ENCODE assay signal across 24 cellular contexts in genomic region chr1:62381831-62382505, GRCh38. TPM values are rescaled to one million over a fixed set of nuclear protein-coding genes. Genes with fewer than 3 reads are reported as not detected.
DNase-seq lines count a peak whose midpoint lies in the region; ATAC-seq and TF ChIP-seq lines count a peak whose summit lies in the region.
"Had no signal": no experiment of that assay in that cellular context is flagged by ENCODE, and none has a peak within 500 bp of the region (broad histone marks: within the 10 kb centered on the region; RNA-seq: fewer than 3 reads in every experiment).

No MANE protein-coding gene starts in this region.

- H3K9me3 Mint-ChIP-seq in MCF 10A (ENCODE audit: unreplicated experiment) = no peaks in the 10 kb centered on the region

- H4K20me1 ChIP-seq in mammary epithelial cell (ENCODE audit: insufficient read depth, low read length) = no peaks in the 10 kb centered on the region
- H4K20me1 ChIP-seq: BLaER1 treated with 17β-estradiol and CSF1 and Interleukin-3, amounts not matched to agents 10 nM and 100 nM had no signal

- 89% methylated on average over 8 of the region's 10 CpGs for WGBS in mammary epithelial cell (ENCODE audit: low coverage, missing lambda C conversion rate)
- WGBS in neuronal stem cell (ENCODE audit: extremely low coverage in 2 of 2, insufficient read length in 2 of 2, insufficient replicate concordance in 1 of 2), 2 donors = no CpG with 5 or more reads among the region's 10 CpGs
- WGBS in mesenchymal stem cell = 87% methylated on average over 10 of the region's 10 CpGs

- H4K91ac ChIP-seq in neuronal stem cell (ENCODE audit: low read depth, low read length, poor library complexity) (no peak overlapping the region), mesenchymal stem cell (ENCODE audit: low read length) (no peak overlapping the region)

- H3K27me3 Mint-ChIP-seq in MCF 10A (ENCODE audit: insufficient read depth, unreplicated experiment) = no peaks in the 10 kb centered on the region

- no peak overlapping the region for H3K4me3 Mint-ChIP-seq in MCF 10A (ENCODE audit: unreplicated experiment)
- H3K4me3 Mint-ChIP-seq: CD4-positive, alpha-beta memory T cell; GM23338 had no signal

- H3K36me3 ChIP-seq in mammary epithelial cell (ENCODE audit: insufficient read depth, low read length) (no peaks in the 10 kb centered on the region), neuronal stem cell (replicated peaks in 1 of 2; ENCODE audit: control insufficient read depth in 2 of 2, insufficient read depth in 2 of 2, low read length in 2 of 2) (no peaks in the 10 kb centered on the region), upper lobe of right lung (no peaks in the 10 kb centered on the region), mesenchymal stem cell (ENCODE audit: control insufficient read depth in 1 of 2, insufficient read depth in 2 of 2, low read depth in 1 of 2, low read length in 2 of 2) (no peaks in the 10 kb centered on the region)
- H3K36me3 ChIP-seq: BLaER1 treated with 17β-estradiol and CSF1 and Interleukin-3, amounts not matched to agents 10 nM and 100 nM had no signal

- H3K4me1 ChIP-seq in mammary epithelial cell (ENCODE audit: insufficient read depth, low read length) (peaks cover 5% of the 10 kb centered on the region), neuronal stem cell (ENCODE audit: control insufficient read depth in 2 of 2, insufficient read depth in 1 of 2, low read depth in 1 of 2, low read length in 2 of 2) (peaks cover 0 to 2% of the 10 kb centered on the region in 2 donors), upper lobe of right lung (no peaks in the 10 kb centered on the region), mesenchymal stem cell (ENCODE audit: control insufficient read depth, insufficient read depth, low read depth, low read length) (peaks cover 6% of the 10 kb centered on the region)

- H3K79me2 ChIP-seq in mammary epithelial cell (ENCODE audit: insufficient read depth, low read length) = no peaks in the 10 kb centered on the region

- H3K18ac ChIP-seq in neuronal stem cell (ENCODE audit: low read length) (peak overlapping the region; percentile 55), mesenchymal stem cell (ENCODE audit: low read depth in 1 of 2, low read length in 2 of 2) (no peak overlapping the region)

- H2BK5ac ChIP-seq in neuronal stem cell (ENCODE audit: low read length) (no peak overlapping the region), mesenchymal stem cell (ENCODE audit: low read depth, low read length, poor library complexity, severe bottlenecking) (no peak overlapping the region)

- BruUV-seq in mammary epithelial cell (replicated peaks; lab: Mats Ljungman, UMichigan) = no TSS peak
- no TSS peak for BruUV-seq in MCF 10A (replicated peaks; lab: Mats Ljungman, UMichigan)

- H3K4me2 ChIP-seq in mammary epithelial cell (ENCODE audit: insufficient read depth, low read depth, low read length) (no peak overlapping the region), neuronal stem cell (ENCODE audit: insufficient read depth, low read length, poor library complexity, severe bottlenecking) (no peak overlapping the region), mesenchymal stem cell (ENCODE audit: low read length, poor library complexity, severe bottlenecking) (no peak overlapping the region)
- H3K4me2 ChIP-seq: BLaER1 treated with 17β-estradiol and CSF1 and Interleukin-3, amounts not matched to agents 10 nM and 100 nM; GM23338; KMS-11 had no signal

- H3K9me3 ChIP-seq in mammary epithelial cell (replicated peaks; ENCODE audit: insufficient read depth, low read length) = peaks cover 6% of the 10 kb centered on the region
- H3K9me3 ChIP-seq in neuronal stem cell (replicated peaks in 1 of 2; ENCODE audit: control insufficient read depth in 2 of 2, insufficient read depth in 1 of 2, low read depth in 1 of 2, low read length in 2 of 2) = no peaks in the 10 kb centered on the region
- H3K9me3 ChIP-seq in upper lobe of right lung = no peaks in the 10 kb centered on the region
- H3K9me3 ChIP-seq in mesenchymal stem cell (ENCODE audit: control insufficient read depth, low read length) = peaks cover 7% of the 10 kb centered on the region
- H3K9me3 ChIP-seq: Caco-2 had no signal

- H3K4me3 ChIP-seq in mammary epithelial cell (replicated peaks in 1 of 3; ENCODE audit: insufficient read depth in 1 of 3, low read depth in 2 of 3, low read length in 3 of 3) (no peak overlapping the region), epithelial cell of esophagus (ENCODE audit: low read length) (no peak overlapping the region), neuronal stem cell (ENCODE audit: low read length in 2 of 2) (no peak overlapping the region), upper lobe of right lung (no peak overlapping the region), mesenchymal stem cell (ENCODE audit: insufficient read depth in 1 of 2, low read depth in 1 of 2, low read length in 2 of 2) (no peak overlapping the region)
- H3K4me3 ChIP-seq: BLaER1 treated with 17β-estradiol and CSF1 and Interleukin-3, amounts not matched to agents 10 nM and 100 nM; GM23338 had no signal

- H3K4ac ChIP-seq in neuronal stem cell (ENCODE audit: low read length) (no peak overlapping the region), mesenchymal stem cell (ENCODE audit: low read depth in 1 of 2, low read length in 2 of 2) (no peak overlapping the region)

- H3K14ac ChIP-seq in neuronal stem cell (ENCODE audit: low read length) (no peak overlapping the region), mesenchymal stem cell (ENCODE audit: low read length in 2 of 2) (no peak overlapping the region)

- no peaks in the 10 kb centered on the region for H3K36me3 Mint-ChIP-seq in MCF 10A (ENCODE audit: insufficient read depth, unreplicated experiment)
- H3K36me3 Mint-ChIP-seq: CD4-positive, alpha-beta memory T cell had no signal

- H3K23ac ChIP-seq in neuronal stem cell (ENCODE audit: low read depth, low read length, poor library complexity) (no peak overlapping the region), mesenchymal stem cell (ENCODE audit: low read length in 2 of 2) (no peak overlapping the region)

- H2BK120ac ChIP-seq in neuronal stem cell (ENCODE audit: low read depth, low read length) = peak overlapping the region; percentile 24
- no peak overlapping the region for H2BK120ac ChIP-seq in mesenchymal stem cell (ENCODE audit: low read depth, low read length)

- DNase-seq in mammary epithelial cell = peak; percentile 40
- DNase-seq in MCF 10A (ENCODE audit: unreplicated experiment) = no peak
- peak; percentile 73 for DNase-seq in epithelial cell of esophagus (ENCODE audit: low read depth)
- DNase-seq in neuronal stem cell (ENCODE audit: low spot score) = no peak
- no peak for DNase-seq in upper lobe of right lung
- DNase-seq in mesenchymal stem cell = no peak
- DNase-seq in ureter (ENCODE audit: low spot score) = no peak
- DNase-seq: ACHN; Caco-2; CD4-positive, alpha-beta memory T cell; DMS 273 treated with DMSO at 0.1 percent for 48 hours; DMS79 treated with DMSO at 0.1 percent for 48 hours; HCEC 1CT; IMR-90; MV-4-11; NCI-H1694 treated with DMSO at 0.1 percent for 48 hours; NCI-H446 treated with DMSO at 0.1 percent for 48 hours; NCI-H526 treated with DMSO at 0.1 percent for 48 hours; Right ventricle myocardium superior had no signal

- dilution Hi-C loops in mammary epithelial cell (cut with HindIII; ENCODE audit: low sequenced_read_pairs) = no loop called here

- H4K8ac ChIP-seq in neuronal stem cell (ENCODE audit: low read depth, low read length) (no peak overlapping the region), mesenchymal stem cell (ENCODE audit: low read length) (no peak overlapping the region)

- H2BK15ac ChIP-seq in neuronal stem cell (ENCODE audit: low read length) = no peak overlapping the region
- H2BK15ac ChIP-seq in mesenchymal stem cell (ENCODE audit: low read depth, poor library complexity, severe bottlenecking) = no peak overlapping the region

- H2BK12ac ChIP-seq in neuronal stem cell (ENCODE audit: low read length) (no peak overlapping the region), mesenchymal stem cell (ENCODE audit: low read length in 2 of 2) (no peak overlapping the region)

- H3K27me3 ChIP-seq in mammary epithelial cell (ENCODE audit: insufficient read depth, low read length) (no peaks in the 10 kb centered on the region), neuronal stem cell (ENCODE audit: control insufficient read depth in 3 of 3, insufficient read depth in 3 of 3, low read depth in 1 of 3, low read length in 3 of 3) (no peaks in the 10 kb centered on the region), upper lobe of right lung (no peaks in the 10 kb centered on the region), mesenchymal stem cell (ENCODE audit: control insufficient read depth in 1 of 2, insufficient read depth in 1 of 2, low read length in 2 of 2) (no peaks in the 10 kb centered on the region)
- H3K27me3 ChIP-seq: BLaER1 treated with 17β-estradiol and CSF1 and Interleukin-3, amounts not matched to agents 10 nM and 100 nM had no signal

- TF ChIP-seq CTCF in mammary epithelial cell (conservative IDR thresholded peaks at IDR 0.05 in 1 of 2, IDR thresholded peaks at IDR 0.05 in 1 of 2; ENCODE audit: extremely low read depth in 1 of 2, insufficient read depth in 1 of 2, low read depth in 1 of 2, low read length in 2 of 2) (no peak), MCF 10A (IDR thresholded peaks at IDR 0.05; ENCODE audit: unreplicated experiment) (no peak), epithelial cell of esophagus (IDR thresholded peaks at IDR 0.05; ENCODE audit: insufficient read depth, low read depth, low read length, missing control alignments) (no peak), upper lobe of right lung (IDR thresholded peaks at IDR 0.05) (no peak)

- no peak overlapping the region for H2AFZ ChIP-seq in mammary epithelial cell (ENCODE audit: low read depth, low read length)
- H2AFZ ChIP-seq in neuronal stem cell (ENCODE audit: low read length) = no peak overlapping the region
- H2AFZ ChIP-seq in mesenchymal stem cell (ENCODE audit: low read depth, low read length) = no peak overlapping the region
- H2AFZ ChIP-seq: GM23338 had no signal

- CTCF ChIA-PET in mammary epithelial cell (lab: Charles Lee; ENCODE audit: low non-redundant PET) = no interaction called here
- CTCF ChIA-PET in MCF 10A (lab: Yijun Ruan, JAX) = interaction anchor here (0.6 to 1.2 kb wide), 3 partner anchors 26 to 170 kb away, joined by 3 read pairs; no protein-coding TSS in a partner anchor

- in situ Hi-C loops in mammary epithelial cell (cut with MboI; ENCODE audit: low sequenced_read_pairs in 2 of 2) = no loop called here

- intact Hi-C loops in mammary epithelial cell (cut with micrococcal nuclease) = no loop called here
- intact Hi-C loops in MCF 10A (cut with micrococcal nuclease) = no loop called here
- intact Hi-C loops in upper lobe of right lung (cut with DNase I) = no loop called here

- no peak overlapping the region for H3K9ac ChIP-seq in mammary epithelial cell (ENCODE audit: insufficient read depth, low read length)
- no peak overlapping the region for H3K9ac ChIP-seq in neuronal stem cell (ENCODE audit: low read depth, low read length, poor library complexity)
- no peak overlapping the region for H3K9ac ChIP-seq in mesenchymal stem cell (ENCODE audit: low read length)
- H3K9ac ChIP-seq: BLaER1 treated with 17β-estradiol and CSF1 and Interleukin-3, amounts not matched to agents 10 nM and 100 nM; KMS-11 had no signal

- H2AK5ac ChIP-seq in neuronal stem cell (ENCODE audit: low read depth, low read length) = no peak overlapping the region
- H2AK5ac ChIP-seq in mesenchymal stem cell (ENCODE audit: low read length, severe bottlenecking) = no peak overlapping the region

- ATAC-seq in upper lobe of right lung (peak; percentile 29), GM21619 (IDR thresholded peaks at IDR 0.05; ENCODE audit: unreplicated experiment) (no peak)
- ATAC-seq: GM23338 had no signal

- peaks cover 11% of the 10 kb centered on the region for H3K4me1 Mint-ChIP-seq in MCF 10A (ENCODE audit: insufficient read depth, unreplicated experiment)
- H3K4me1 Mint-ChIP-seq: CD4-positive, alpha-beta memory T cell had no signal

- H3K27ac ChIP-seq in mammary epithelial cell (ENCODE audit: insufficient read depth, low read depth, low read length) (no peak overlapping the region), neuronal stem cell (replicated peaks; ENCODE audit: low read length) (no peak overlapping the region), upper lobe of right lung (no peak overlapping the region), mesenchymal stem cell (ENCODE audit: low read length, poor library complexity, severe bottlenecking) (no peak overlapping the region)
- H3K27ac ChIP-seq: 22Rv1; BLaER1 treated with 17β-estradiol and CSF1 and Interleukin-3, amounts not matched to agents 10 nM and 100 nM; KMS-11 had no signal

- POLR2A ChIA-PET in MCF 10A (lab: Yijun Ruan, JAX) = interaction anchor here (0.6 to 1.1 kb wide), 2 partner anchors 90 to 1527 kb away, joined by 3 read pairs; no protein-coding TSS in a partner anchor

- H3K27ac Mint-ChIP-seq in MCF 10A (ENCODE audit: low read depth, unreplicated experiment) = no peak overlapping the region
- H3K27ac Mint-ChIP-seq: CD4-positive, alpha-beta memory T cell; GM23338 had no signal

- H3K79me1 ChIP-seq in neuronal stem cell (ENCODE audit: low read depth, low read length) (no peaks in the 10 kb centered on the region), mesenchymal stem cell (replicated peaks; ENCODE audit: low read length, poor library complexity, severe bottlenecking) (no peaks in the 10 kb centered on the region)

RNA-seq across cellular contexts. Expression of gene USP1, which starts 54.9 kb away (rescaled TPM):
- total RNA-seq in mammary epithelial cell (10 to 100 TPM; 15.3 to 36.4 TPM), MCF 10A (2022) (32.8 and 47.2 TPM in 2 replicates), upper lobe of right lung (23.8 TPM), ureter (23.8 TPM)
- 10.4 TPM for polyA plus RNA-seq in mammary epithelial cell
- polyA minus RNA-seq in mammary epithelial cell = 12.8 TPM
- polyA plus RNA-seq in neuronal stem cell (2013, experiment 1 of 2) = 46.7 TPM
- polyA plus RNA-seq in neuronal stem cell (2013, experiment 2 of 2) = 49.0 TPM
- polyA plus RNA-seq in mesenchymal stem cell (2013, experiment 1 of 2) = 12.2 TPM
- polyA plus RNA-seq in mesenchymal stem cell (2013, experiment 2 of 2) = 12.7 TPM

Comparison
In these comparisons a context has a peak if more than half of its experiments do, and no peak if none do; other contexts are left out.
1. DNase-seq: peak in mammary epithelial cell (single experiment) and epithelial cell of esophagus (single experiment); none in MCF 10A (single experiment), neuronal stem cell (single experiment), upper lobe of right lung (single experiment), mesenchymal stem cell (single experiment) and ureter (single experiment).